Comparison of ENCODE assay signal across 1 cellular context in the genomic region with DNA sequence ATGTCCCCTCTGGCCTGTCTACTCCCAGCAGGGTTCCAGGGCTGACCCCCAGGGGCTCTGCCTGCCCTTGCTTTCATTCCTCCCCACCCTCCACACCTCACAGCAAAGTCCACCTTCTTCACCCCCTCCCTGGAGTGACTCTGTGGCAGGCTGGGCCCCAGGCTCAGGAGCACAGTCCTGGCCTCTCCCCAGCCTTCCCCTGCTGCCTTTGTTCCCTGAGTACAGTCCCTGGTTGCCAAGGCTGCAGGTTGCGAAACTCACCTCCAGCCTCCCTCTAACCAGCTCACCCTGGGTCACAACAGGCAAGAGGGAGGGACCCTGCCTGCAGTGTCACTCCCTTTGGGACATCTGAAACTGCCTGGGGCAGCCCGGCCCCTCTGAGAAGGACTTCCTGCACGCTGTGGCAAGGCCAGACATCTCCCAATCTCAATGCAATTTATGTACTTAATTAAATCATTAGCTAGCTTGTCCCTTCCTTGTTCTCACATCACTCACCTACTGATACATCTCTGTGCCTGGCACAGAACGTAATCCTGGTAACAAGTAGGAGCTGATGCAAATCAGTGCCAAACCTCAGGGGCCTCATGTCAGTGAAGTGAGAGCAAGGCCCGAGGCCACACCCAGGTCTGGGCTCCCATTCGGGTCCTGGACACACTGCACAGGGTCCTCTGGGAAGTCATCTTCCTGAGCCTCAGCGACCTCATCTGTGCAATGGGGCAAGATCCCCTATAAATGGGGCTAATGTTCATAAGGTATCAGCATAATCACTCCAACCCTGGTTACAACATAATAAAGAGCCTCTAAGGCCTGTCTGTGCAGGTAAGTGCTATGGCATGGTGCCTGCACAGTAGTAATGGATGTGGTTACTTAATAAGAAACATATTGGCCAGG.
A peak's percentile ranks its signal among the peaks of the same experiment; 100 is the strongest.
TF ChIP-seq lines count a peak whose summit lies in the region.

No MANE protein-coding gene starts in this region.

TF ChIP-seq in HEK293, 187 proteins besides CTCF, POLR2A, EP300 and RAD21 (continued from another document):
- TF ChIP-seq, protein P1, sequence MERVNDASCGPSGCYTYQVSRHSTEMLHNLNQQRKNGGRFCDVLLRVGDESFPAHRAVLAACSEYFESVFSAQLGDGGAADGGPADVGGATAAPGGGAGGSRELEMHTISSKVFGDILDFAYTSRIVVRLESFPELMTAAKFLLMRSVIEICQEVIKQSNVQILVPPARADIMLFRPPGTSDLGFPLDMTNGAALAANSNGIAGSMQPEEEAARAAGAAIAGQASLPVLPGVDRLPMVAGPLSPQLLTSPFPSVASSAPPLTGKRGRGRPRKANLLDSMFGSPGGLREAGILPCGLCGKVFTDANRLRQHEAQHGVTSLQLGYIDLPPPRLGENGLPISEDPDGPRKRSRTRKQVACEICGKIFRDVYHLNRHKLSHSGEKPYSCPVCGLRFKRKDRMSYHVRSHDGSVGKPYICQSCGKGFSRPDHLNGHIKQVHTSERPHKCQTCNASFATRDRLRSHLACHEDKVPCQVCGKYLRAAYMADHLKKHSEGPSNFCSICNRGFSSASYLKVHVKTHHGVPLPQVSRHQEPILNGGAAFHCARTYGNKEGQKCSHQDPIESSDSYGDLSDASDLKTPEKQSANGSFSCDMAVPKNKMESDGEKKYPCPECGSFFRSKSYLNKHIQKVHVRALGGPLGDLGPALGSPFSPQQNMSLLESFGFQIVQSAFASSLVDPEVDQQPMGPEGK (tag by site-specific recombination; IDR thresholded peaks at IDR 0.05): no peak
- peak; percentile 76 for TF ChIP-seq ZIC2 (tag by site-specific recombination; IDR thresholded peaks at IDR 0.05)
- TF ChIP-seq ZBTB48 (tag by site-specific recombination; IDR thresholded peaks at IDR 0.05): peak; percentile 95
- TF ChIP-seq ZNF530 (tag by site-specific recombination; IDR thresholded peaks at IDR 0.05; ENCODE audit: low read depth): no peak
- TF ChIP-seq WT1 (tag by site-specific recombination; IDR thresholded peaks at IDR 0.05): 0 out of 2 replicates have a peak, but pooled peaks have one; percentile 11
- TF ChIP-seq, protein P2, sequence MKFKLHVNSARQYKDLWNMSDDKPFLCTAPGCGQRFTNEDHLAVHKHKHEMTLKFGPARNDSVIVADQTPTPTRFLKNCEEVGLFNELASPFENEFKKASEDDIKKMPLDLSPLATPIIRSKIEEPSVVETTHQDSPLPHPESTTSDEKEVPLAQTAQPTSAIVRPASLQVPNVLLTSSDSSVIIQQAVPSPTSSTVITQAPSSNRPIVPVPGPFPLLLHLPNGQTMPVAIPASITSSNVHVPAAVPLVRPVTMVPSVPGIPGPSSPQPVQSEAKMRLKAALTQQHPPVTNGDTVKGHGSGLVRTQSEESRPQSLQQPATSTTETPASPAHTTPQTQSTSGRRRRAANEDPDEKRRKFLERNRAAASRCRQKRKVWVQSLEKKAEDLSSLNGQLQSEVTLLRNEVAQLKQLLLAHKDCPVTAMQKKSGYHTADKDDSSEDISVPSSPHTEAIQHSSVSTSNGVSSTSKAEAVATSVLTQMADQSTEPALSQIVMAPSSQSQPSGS (tag by site-specific recombination; IDR thresholded peaks at IDR 0.05; ENCODE audit: low read depth): no peak
- no peak for TF ChIP-seq ZNF341 (tag by site-specific recombination; IDR thresholded peaks at IDR 0.05; ENCODE audit: low read depth)
- TF ChIP-seq, protein P3, sequence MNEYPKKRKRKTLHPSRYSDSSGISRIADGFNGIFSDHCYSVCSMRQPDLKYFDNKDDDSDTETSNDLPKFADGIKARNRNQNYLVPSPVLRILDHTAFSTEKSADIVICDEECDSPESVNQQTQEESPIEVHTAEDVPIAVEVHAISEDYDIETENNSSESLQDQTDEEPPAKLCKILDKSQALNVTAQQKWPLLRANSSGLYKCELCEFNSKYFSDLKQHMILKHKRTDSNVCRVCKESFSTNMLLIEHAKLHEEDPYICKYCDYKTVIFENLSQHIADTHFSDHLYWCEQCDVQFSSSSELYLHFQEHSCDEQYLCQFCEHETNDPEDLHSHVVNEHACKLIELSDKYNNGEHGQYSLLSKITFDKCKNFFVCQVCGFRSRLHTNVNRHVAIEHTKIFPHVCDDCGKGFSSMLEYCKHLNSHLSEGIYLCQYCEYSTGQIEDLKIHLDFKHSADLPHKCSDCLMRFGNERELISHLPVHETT (tag by site-specific recombination; IDR thresholded peaks at IDR 0.05): no peak
- no peak for TF ChIP-seq ZNF211 (tag by site-specific recombination; IDR thresholded peaks at IDR 0.05; ENCODE audit: low read depth)
- TF ChIP-seq GLIS1 (tag by site-specific recombination; IDR thresholded peaks at IDR 0.05): peak; percentile 17; the same call in 1 of the 2 replicates
TF ChIP-seq in HEK293: peak in this region for 7.
